Comparison of ENCODE assay signal across 26 cellular contexts in genomic region chr14:61122862-61123261, GRCh38.
"Had no signal": no experiment of that assay in that cellular context is flagged by ENCODE, and none has a peak within 500 bp of the region (broad histone marks: within the 10 kb centered on the region; RNA-seq: fewer than 3 reads in every experiment).

No MANE protein-coding gene starts in this region.

- H3K4me3 ChIP-seq: neural progenitor cell, ovary, psoas muscle, suprapubic skin, testis, tibial artery, transverse colon, upper lobe of right lung, uterus had no signal

- H3K9ac ChIP-seq: neural progenitor cell, parathyroid adenoma had no signal

- H3K27me3 ChIP-seq: neural progenitor cell, ovary, suprapubic skin, testis, tibial artery, transverse colon, upper lobe of right lung, uterus had no signal

- H3K79me2 ChIP-seq: parathyroid adenoma had no signal

- ATAC-seq: naive thymus-derived CD4-positive, alpha-beta T cell; natural killer cell; psoas muscle; right cardiac atrium; sciatic nerve; stimulated activated memory B cell treated with anti-CD40 and anti-IgM and Interleukin-4, amounts not matched to agents 10 μg/mL and 1 μg/mL and 100 μg/mL, for 72 hours; stimulated activated naive CD8-positive, alpha-beta T cell treated with anti-CD3 and anti-CD28 coated beads, Interleukin-15, amount 100 ng/mL, for 72 hours; stimulated activated naive CD8-positive, alpha-beta T cell treated with anti-CD3 and anti-CD28 coated beads, Interleukin-15, Interleukin-2, amounts not matched to agents 100 U/mL and 50 U/mL, for 24 hours; upper lobe of right lung had no signal

- H3K36me3 ChIP-seq: neural progenitor cell, ovary, suprapubic skin, tibial artery, transverse colon, upper lobe of right lung, uterus had no signal

- H3K27ac ChIP-seq: neural progenitor cell, ovary, parathyroid adenoma, suprapubic skin, testis, tibial artery, transverse colon, upper lobe of right lung, uterus had no signal

- H3K4me1 ChIP-seq: transverse colon, uterus had no signal

- DNase-seq: naive thymus-derived CD4-positive, alpha-beta T cell; natural killer cell; occipital lobe; ovary; posterior cingulate gyrus; psoas muscle; right cardiac atrium; small intestine; stimulated activated CD4-positive, alpha-beta T cell treated with anti-CD3 and anti-CD28 coated beads, Interleukin-15, amount 100 ng/mL, for 24 hours; stimulated activated CD4-positive, alpha-beta T cell treated with anti-CD3 and anti-CD28 coated beads, Interleukin-4, amount 100 ng/mL, for 1 hour; stimulated activated CD4-positive, alpha-beta T cell treated with anti-CD3 and anti-CD28 coated beads, Interleukin-4, amount 100 ng/mL, for 4 hours; stimulated activated CD8-positive, alpha-beta memory T cell treated with anti-CD3 and anti-CD28 coated beads, Interleukin-4, amount 100 ng/mL, for 48 hours; stimulated activated naive CD4-positive, alpha-beta T cell; stimulated activated naive CD8-positive, alpha-beta T cell treated with anti-CD3 and anti-CD28 coated beads, Interleukin-15, amount 100 ng/mL, for 72 hours; stimulated activated naive CD8-positive, alpha-beta T cell treated with anti-CD3 and anti-CD28 coated beads, Interleukin-15, Interleukin-2, amounts not matched to agents 100 U/mL and 50 U/mL, for 24 hours; substantia nigra; testis; tibial artery; transverse colon; upper lobe of right lung; uterus had no signal

- H3K4me2 ChIP-seq: neural progenitor cell had no signal

- H3K9me3 ChIP-seq: ovary, psoas muscle, suprapubic skin, testis, tibial artery, transverse colon, upper lobe of right lung, uterus had no signal

- FAIRE-seq: small intestine had no signal

- H2AFZ ChIP-seq: neural progenitor cell, parathyroid adenoma had no signal
